Comparison of ENCODE assay signal across 26 cellular contexts in genomic region chr19:50378863-50379236, GRCh38. TPM values are rescaled to one million over a fixed set of nuclear protein-coding genes. Genes with fewer than 3 reads are reported as not detected.
A peak's percentile ranks its signal among the peaks of the same experiment; 100 is the strongest.
DNase-seq lines count a peak whose midpoint lies in the region; ATAC-seq and TF ChIP-seq lines count a peak whose summit lies in the region.
"Had no signal": no experiment of that assay in that cellular context is flagged by ENCODE, and none has a peak within 500 bp of the region (broad histone marks: within the 10 kb centered on the region; RNA-seq: fewer than 3 reads in every experiment).

No MANE protein-coding gene starts in this region.

- H3K27me3 Mint-ChIP-seq in activated T-cell treated with anti-CD3 and anti-CD28 coated beads, Interleukin-2, amount 50 U/mL, for 24 hours: no peaks in the 10 kb centered on the region
- no peaks in the 10 kb centered on the region for H3K27me3 Mint-ChIP-seq in activated T-cell treated with anti-CD3 and anti-CD28 coated beads, Interleukin-2, amount 50 U/mL, for 72 hours (ENCODE audit: low read depth)
- H3K27me3 Mint-ChIP-seq in T-helper 17 cell: no peaks in the 10 kb centered on the region
- peaks cover 2% of the 10 kb centered on the region for H3K27me3 Mint-ChIP-seq in neural crest cell (ENCODE audit: low read depth)
- H3K27me3 Mint-ChIP-seq in type B pancreatic cell: no peaks in the 10 kb centered on the region

- DNase-seq in activated T-cell treated with anti-CD3 and anti-CD28 coated beads, Interleukin-2, amount 50 U/mL, for 24 hours: no peak
- no peak for DNase-seq in activated T-cell treated with anti-CD3 and anti-CD28 coated beads, Interleukin-2, amount 50 U/mL, for 72 hours
- no peak for DNase-seq in T-helper 17 cell
- no peak for DNase-seq in neural crest cell (ENCODE audit: low read depth, low spot score)
- DNase-seq in type B pancreatic cell (ENCODE audit: extremely low spot score, unreplicated experiment): no peak
- DNase-seq in left ventricle myocardium superior: no peak
- DNase-seq in DMS79 treated with DMSO at 0.1 percent for 48 hours (lab: John Stamatoyannopoulos, UW): no peak
- DNase-seq in middle frontal gyrus (ENCODE audit: extremely low spot score, low spot score): no peak
- DNase-seq: Caco-2; CD4-positive, CD25-positive, alpha-beta regulatory T cell; EL; GDM1; IMR-90; NCI-H1092; NCI-H1417 treated with DMSO at 0.1 percent for 48 hours; NCI-H1694 treated with DMSO at 0.1 percent for 48 hours; NCI-H2081; NCI-H2227 treated with DMSO at 0.1 percent for 48 hours; NCI-H526 treated with DMSO at 0.1 percent for 48 hours; PC-9; Right ventricle myocardium superior had no signal

- ATAC-seq in activated T-cell treated with anti-CD3 and anti-CD28 coated beads, Interleukin-2, amount 50 U/mL, for 72 hours (replicated peaks in 1 of 2): no peak
- no peak for ATAC-seq in T-helper 17 cell
- no peak for ATAC-seq in left ventricle myocardium superior
- ATAC-seq: HCT116 had no signal

- H3K4me3 Mint-ChIP-seq in activated T-cell treated with anti-CD3 and anti-CD28 coated beads, Interleukin-2, amount 50 U/mL, for 24 hours: no peak overlapping the region
- no peak overlapping the region for H3K4me3 Mint-ChIP-seq in activated T-cell treated with anti-CD3 and anti-CD28 coated beads, Interleukin-2, amount 50 U/mL, for 72 hours
- H3K4me3 Mint-ChIP-seq in T-helper 17 cell: peak overlapping the region; percentile 67
- H3K4me3 Mint-ChIP-seq in neural crest cell: peak overlapping the region; percentile 54
- H3K4me3 Mint-ChIP-seq in type B pancreatic cell: peak overlapping the region; percentile 1

- peaks cover 41% of the 10 kb centered on the region for H3K4me1 Mint-ChIP-seq in activated T-cell treated with anti-CD3 and anti-CD28 coated beads, Interleukin-2, amount 50 U/mL, for 24 hours (ENCODE audit: low read depth)
- peaks cover 46% of the 10 kb centered on the region for H3K4me1 Mint-ChIP-seq in activated T-cell treated with anti-CD3 and anti-CD28 coated beads, Interleukin-2, amount 50 U/mL, for 72 hours (ENCODE audit: low read depth)
- H3K4me1 Mint-ChIP-seq in T-helper 17 cell (peaks cover 30% of the 10 kb centered on the region), neural crest cell (peaks cover 14% of the 10 kb centered on the region), type B pancreatic cell (ENCODE audit: unreplicated experiment) (peaks cover 12% of the 10 kb centered on the region)

- TF ChIP-seq CTCF in neural crest cell (conservative IDR thresholded peaks at IDR 0.05): no peak
- TF ChIP-seq CTCF in type B pancreatic cell (conservative IDR thresholded peaks at IDR 0.05): no peak

- H3K9me3 ChIP-seq in T-helper 17 cell (ENCODE audit: control insufficient read depth, low read length, poor library complexity, severe bottlenecking): no peaks in the 10 kb centered on the region
- H3K9me3 ChIP-seq: Caco-2, SJSA1 had no signal

- intact Hi-C loops in left ventricle myocardium superior (cut with micrococcal nuclease): no loop called here

- H3K27ac Mint-ChIP-seq in activated T-cell treated with anti-CD3 and anti-CD28 coated beads, Interleukin-2, amount 50 U/mL, for 24 hours: peak overlapping the region; percentile 48
- H3K27ac Mint-ChIP-seq in activated T-cell treated with anti-CD3 and anti-CD28 coated beads, Interleukin-2, amount 50 U/mL, for 72 hours: no peak overlapping the region
- H3K27ac Mint-ChIP-seq in T-helper 17 cell (peak overlapping the region; percentile 47), neural crest cell (ENCODE audit: unreplicated experiment) (no peak overlapping the region), type B pancreatic cell (no peak overlapping the region)

- peaks cover 71% of the 10 kb centered on the region for H3K36me3 Mint-ChIP-seq in activated T-cell treated with anti-CD3 and anti-CD28 coated beads, Interleukin-2, amount 50 U/mL, for 24 hours (ENCODE audit: low read depth)
- H3K36me3 Mint-ChIP-seq in activated T-cell treated with anti-CD3 and anti-CD28 coated beads, Interleukin-2, amount 50 U/mL, for 72 hours (ENCODE audit: insufficient read depth in 2 of 2): peaks cover 9 to 11% of the 10 kb centered on the region in 2 donors
- H3K36me3 Mint-ChIP-seq in T-helper 17 cell (ENCODE audit: low read depth) (peaks cover 12% of the 10 kb centered on the region), neural crest cell (ENCODE audit: low read depth) (peaks cover 3% of the 10 kb centered on the region), type B pancreatic cell (peaks cover 5% of the 10 kb centered on the region)

- H3K9me3 Mint-ChIP-seq in activated T-cell treated with anti-CD3 and anti-CD28 coated beads, Interleukin-2, amount 50 U/mL, for 24 hours: no peaks in the 10 kb centered on the region
- no peaks in the 10 kb centered on the region for H3K9me3 Mint-ChIP-seq in activated T-cell treated with anti-CD3 and anti-CD28 coated beads, Interleukin-2, amount 50 U/mL, for 72 hours
- H3K9me3 Mint-ChIP-seq in neural crest cell: no peaks in the 10 kb centered on the region
- no peaks in the 10 kb centered on the region for H3K9me3 Mint-ChIP-seq in type B pancreatic cell

RNA-seq across cellular contexts. Expression of gene NR1H2, which starts 2.6 kb away (rescaled TPM):
- total RNA-seq in activated T-cell treated with anti-CD3 and anti-CD28 coated beads, Interleukin-2, amount 50 U/mL, for 72 hours: 10 to 100 TPM; 68.2 to 80.1 TPM
- 100 to 1,000 TPM; 208 to 276 TPM for total RNA-seq in T-helper 17 cell
- 21.8 and 22.8 TPM in 2 replicates for total RNA-seq in neural crest cell
- total RNA-seq in type B pancreatic cell (ENCODE audit: low replicate concordance): 30.3 and 41.0 TPM in 2 replicates
- 76.5 TPM for total RNA-seq in left ventricle myocardium superior

RNA-seq across cellular contexts. Expression of gene POLD1, which starts 5.3 kb away (rescaled TPM):
- 100 to 1,000 TPM; 133 to 162 TPM for total RNA-seq in activated T-cell treated with anti-CD3 and anti-CD28 coated beads, Interleukin-2, amount 50 U/mL, for 72 hours
- total RNA-seq in T-helper 17 cell: 10 to 100 TPM; 23.5 to 26.6 TPM
- total RNA-seq in neural crest cell: 151 and 160 TPM in 2 replicates
- 43.6 and 91.8 TPM in 2 replicates for total RNA-seq in type B pancreatic cell (ENCODE audit: low replicate concordance)
- 10.6 TPM for total RNA-seq in left ventricle myocardium superior

RNA-seq across cellular contexts. Expression of gene NAPSA, which starts 13.4 kb away (rescaled TPM):
- 10 to 100 TPM; 43.2 to 53.3 TPM for total RNA-seq in activated T-cell treated with anti-CD3 and anti-CD28 coated beads, Interleukin-2, amount 50 U/mL, for 72 hours
- total RNA-seq in T-helper 17 cell (under 1 TPM; 0.73 to 0.99 TPM), neural crest cell (0.96 and 1.0 TPM in 2 replicates), type B pancreatic cell (ENCODE audit: low replicate concordance) (2.3 and 6.0 TPM in 2 replicates), left ventricle myocardium superior (0.32 TPM)
- total RNA-seq: IMR-90, NCI-H460, RPMI7951, SJSA1 had no signal

RNA-seq across cellular contexts. Expression of gene SPIB, which starts 39.9 kb away (rescaled TPM):
- total RNA-seq in activated T-cell treated with anti-CD3 and anti-CD28 coated beads, Interleukin-2, amount 50 U/mL, for 72 hours: 1 to 10 TPM; 1.6 to 2.1 TPM
- total RNA-seq in T-helper 17 cell (1 to 10 TPM; 1.9 to 3.0 TPM), neural crest cell (not detected in 2 replicates), type B pancreatic cell (ENCODE audit: low replicate concordance) (2.6 and 3.0 TPM in 2 replicates), left ventricle myocardium superior (not detected)
- total RNA-seq: CD4-positive, CD25-positive, alpha-beta regulatory T cell; IMR-90; NCI-H460; PC-9; Right ventricle myocardium superior; RPMI7951; SJSA1 had no signal

RNA-seq across cellular contexts. Expression of gene KCNC3, which starts 49.7 kb away (rescaled TPM):
- 1 to 10 TPM; 5.2 to 8.3 TPM for total RNA-seq in activated T-cell treated with anti-CD3 and anti-CD28 coated beads, Interleukin-2, amount 50 U/mL, for 72 hours
- total RNA-seq in T-helper 17 cell (1 to 10 TPM; 1.4 to 2.0 TPM), neural crest cell (4.0 and 4.2 TPM in 2 replicates), type B pancreatic cell (ENCODE audit: low replicate concordance) (9.5 and 11.2 TPM in 2 replicates), left ventricle myocardium superior (2.5 TPM)
- total RNA-seq: A172, IMR-90, SJSA1 had no signal

Comparison
In these comparisons a context has a peak if more than half of its experiments do, and no peak if none do; other contexts are left out.
1. H3K27ac Mint-ChIP-seq: peak in activated T-cell treated with anti-CD3 and anti-CD28 coated beads, Interleukin-2, amount 50 U/mL, for 24 hours (single experiment) and T-helper 17 cell (single experiment); none in activated T-cell treated with anti-CD3 and anti-CD28 coated beads, Interleukin-2, amount 50 U/mL, for 72 hours (single experiment), neural crest cell (single experiment) and type B pancreatic cell (single experiment).
2. H3K4me3 Mint-ChIP-seq: peak in T-helper 17 cell (single experiment), neural crest cell (single experiment) and type B pancreatic cell (single experiment); none in activated T-cell treated with anti-CD3 and anti-CD28 coated beads, Interleukin-2, amount 50 U/mL, for 24 hours (single experiment) and activated T-cell treated with anti-CD3 and anti-CD28 coated beads, Interleukin-2, amount 50 U/mL, for 72 hours (0 of 2).